Comparison of ENCODE assay signal across 8 cellular contexts in the genomic region with DNA sequence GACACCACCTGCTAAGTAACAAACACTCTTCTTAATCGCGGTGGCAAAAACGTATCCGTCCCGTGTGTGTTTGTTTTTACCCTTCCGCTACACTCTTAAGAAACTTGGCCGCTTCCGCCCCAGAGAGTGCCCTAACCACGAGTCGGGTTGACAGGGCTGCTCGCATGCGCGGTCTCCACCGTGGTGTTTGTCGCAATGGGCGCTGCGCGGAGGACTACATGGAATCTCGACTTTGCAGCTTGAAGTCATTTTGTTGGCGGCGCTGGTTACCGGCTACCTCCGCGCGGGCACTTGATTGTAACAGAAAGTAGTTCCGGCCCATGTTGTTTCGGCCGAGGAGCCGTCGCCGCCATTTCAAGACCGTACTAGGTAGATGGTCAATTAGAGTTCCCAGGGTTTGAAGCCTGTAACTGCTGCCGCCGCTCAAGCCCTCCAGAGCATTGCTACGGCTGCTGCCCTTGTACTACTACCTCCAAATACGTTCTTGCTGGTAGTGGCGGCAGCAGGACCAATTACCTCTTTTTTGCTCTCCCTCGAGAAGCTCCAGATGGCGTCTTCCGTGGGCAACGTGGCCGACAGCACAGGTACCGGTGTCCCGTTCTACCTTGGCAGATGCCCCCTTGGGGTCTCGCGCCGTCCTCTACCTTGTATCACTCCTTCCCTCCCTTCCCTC. TPM values are rescaled to one million over a fixed set of nuclear protein-coding genes. Genes with fewer than 3 reads are reported as not detected.
DNase-seq lines count a peak whose midpoint lies in the region; ATAC-seq lines count a peak whose summit lies in the region.

A gene (plus strand): TSS at position 352 of the 673 bp plus-strand sequence. CDS start 196 bp downstream, at position 548.

- H3K9me3 Mint-ChIP-seq in dendritic cell treated with granulocyte-macrophage colony-stimulating factor and Interleukin-4, amounts not matched to agents 40 ng/mL and 50 ng/mL, for 4 days, result no peaks in the 10 kb centered on the region

- H3K27me3 Mint-ChIP-seq in dendritic cell treated with granulocyte-macrophage colony-stimulating factor and Interleukin-4, amounts not matched to agents 40 ng/mL and 50 ng/mL, for 4 days, result no peaks in the 10 kb centered on the region

- peaks cover 7% of the 10 kb centered on the region for H3K4me1 Mint-ChIP-seq in dendritic cell treated with granulocyte-macrophage colony-stimulating factor and Interleukin-4, amounts not matched to agents 40 ng/mL and 50 ng/mL, for 4 days (ENCODE audit: low read depth)

- H3K36me3 Mint-ChIP-seq in dendritic cell treated with granulocyte-macrophage colony-stimulating factor and Interleukin-4, amounts not matched to agents 40 ng/mL and 50 ng/mL, for 4 days (ENCODE audit: low read depth), result peaks cover 31% of the 10 kb centered on the region

- DNase-seq in C1 segment of cervical spinal cord (lab: John Stamatoyannopoulos, UW), result peak; percentile 27 to 90 (median 83)
- DNase-seq in NCI-H748 treated with DMSO at 0.1 percent for 48 hours (lab: John Stamatoyannopoulos, UW), result peak; percentile 89
- DNase-seq in activated CD4-positive, alpha-beta T cell treated with anti-CD3 and anti-CD28 coated beads, Interleukin-2, amount 50 U/mL, for 24 hours (ENCODE audit: low read depth in 1 of 2, low spot score in 1 of 2), result peak; percentile 71 to 88
- peak; percentile 93 for DNase-seq in left lobe of liver (ENCODE audit: low spot score)
- DNase-seq in stimulated activated CD4-positive, alpha-beta T cell treated with anti-CD3 and anti-CD28 coated beads, Interleukin-2, amount 100 ng/mL, for 24 hours, result peak; percentile 90 to 91

- ATAC-seq in GM19372 (IDR thresholded peaks at IDR 0.05; ENCODE audit: low read depth, unreplicated experiment) (peak; percentile 76), HG03521 (IDR thresholded peaks at IDR 0.05; ENCODE audit: unreplicated experiment) (peak; percentile 83), left lobe of liver (peak; percentile 92)

- H3K27ac Mint-ChIP-seq in dendritic cell treated with granulocyte-macrophage colony-stimulating factor and Interleukin-4, amounts not matched to agents 40 ng/mL and 50 ng/mL, for 4 days, result peak within 1 kb of the TSS; percentile 98

- intact Hi-C loops in dendritic cell treated with granulocyte-macrophage colony-stimulating factor and Interleukin-4, amounts not matched to agents 40 ng/mL and 50 ng/mL, for 4 days (cut with micrococcal nuclease), result loop anchor here (2.0 to 5.0 kb wide), 2 partner anchors 41 to 166 kb away; a partner anchor contains a TSS

- peak within 1 kb of the TSS; percentile 99 for H3K4me3 Mint-ChIP-seq in dendritic cell treated with granulocyte-macrophage colony-stimulating factor and Interleukin-4, amounts not matched to agents 40 ng/mL and 50 ng/mL, for 4 days

RNA-seq across cellular contexts. Expression of the gene that starts here (rescaled TPM):
- total RNA-seq in left lobe of liver, result 39.5 TPM

Comparison
In these comparisons a context has a peak if more than half of its experiments do, and no peak if none do; other contexts are left out.
1. Peak in every context shown above with its lines: DNase-seq and ATAC-seq.